Comparison of ENCODE assay signal across 1 cellular context in genomic region chr10:72248477-72249151, GRCh38.
TF ChIP-seq lines count a peak whose summit lies in the region.

No MANE protein-coding gene starts in this region.

TF ChIP-seq in GM12878, 131 proteins besides CTCF, POLR2A, EP300 and RAD21 (continued from another document):
- TF ChIP-seq BCL11A (IDR thresholded peaks at IDR 0.05; ENCODE audit: low read depth, low read length) (no peak; the same call in 1 of the 2 replicates), MLLT1 (IDR thresholded peaks at IDR 0.05) (peak; percentile 77), BMI1 (IDR thresholded peaks at IDR 0.05; ENCODE audit: borderline replicate concordance) (peak; percentile 62; the same call in 1 of the 2 replicates), TCF7 (IDR thresholded peaks at IDR 0.05; ENCODE audit: borderline replicate concordance) (peak; percentile 67; the same call in 1 of the 2 replicates), ZNF274 (IDR thresholded peaks at IDR 0.05; ENCODE audit: insufficient read depth, insufficient read length) (no peak), FOS (IDR thresholded peaks at IDR 0.05; ENCODE audit: borderline replicate concordance, extremely low read depth, insufficient read length) (no peak), IKZF1 (conservative IDR thresholded peaks at IDR 0.05) (peak; percentile 98), ZNF622 (IDR thresholded peaks at IDR 0.05) (no peak), ETV6 (conservative IDR thresholded peaks at IDR 0.05 in 1 of 2, IDR thresholded peaks at IDR 0.05 in 1 of 2; ENCODE audit: borderline replicate concordance in 1 of 2, low read depth in 1 of 2) (peak in 1 of 2 experiments; percentile 94; a peak in 2 of 4 replicates), NFIC (IDR thresholded peaks at IDR 0.05; ENCODE audit: low read depth, low read length) (peak; percentile 77), ZNF217 (IDR thresholded peaks at IDR 0.05) (peak; percentile 49; the same call in 1 of the 2 replicates), REST (IDR thresholded peaks at IDR 0.05; ENCODE audit: low read depth, low read length) (0 out of 2 replicates have a peak, but pooled peaks have one; percentile 1), SIX5 (IDR thresholded peaks at IDR 0.05; ENCODE audit: low read depth, low read length, severe bottlenecking) (no peak), NFYA (IDR thresholded peaks at IDR 0.05; ENCODE audit: borderline replicate concordance, low read depth, low read length) (no peak), TBL1XR1 (IDR thresholded peaks at IDR 0.05; ENCODE audit: low read depth, low read length) (peak; percentile 95), FOXM1 (IDR thresholded peaks at IDR 0.05; ENCODE audit: low read depth, low read length) (peak; percentile 86), ATF7 (IDR thresholded peaks at IDR 0.05; ENCODE audit: low read depth) (peak; percentile 80), CBX5 (IDR thresholded peaks at IDR 0.05; ENCODE audit: low read depth) (peak; percentile 77), RFX5 (IDR thresholded peaks at IDR 0.05; ENCODE audit: low read depth, low read length) (no peak), CHD2 (IDR thresholded peaks at IDR 0.05; ENCODE audit: borderline replicate concordance, low read depth, low read length) (peak; percentile 82), SMAD5 (IDR thresholded peaks at IDR 0.05; ENCODE audit: low read depth) (no peak), WRNIP1 (IDR thresholded peaks at IDR 0.05; ENCODE audit: borderline replicate concordance, low read depth, low read length) (peak; percentile 93), MEF2A (IDR thresholded peaks at IDR 0.05; ENCODE audit: insufficient read depth, low read depth, low read length) (peak; percentile 47; the same call in 1 of the 2 replicates), RAD51 (IDR thresholded peaks at IDR 0.05) (peak; percentile 49; the same call in 1 of the 2 replicates), PAX5 (IDR thresholded peaks at IDR 0.05; ENCODE audit: borderline replicate concordance, low read depth, low read length) (peak; percentile 95), ZZZ3 (IDR thresholded peaks at IDR 0.05; ENCODE audit: control insufficient read depth, insufficient read length, low read depth) (no peak), ZNF207 (IDR thresholded peaks at IDR 0.05; ENCODE audit: borderline replicate concordance) (no peak; the same call in 1 of the 2 replicates), JUNB (IDR thresholded peaks at IDR 0.05) (no peak; the same call in 1 of the 2 replicates), HDAC2 (IDR thresholded peaks at IDR 0.05) (no peak), MYC (IDR thresholded peaks at IDR 0.05; ENCODE audit: insufficient read depth, insufficient read length, insufficient replicate concordance, low read length, severe bottlenecking) (peak; percentile 40), SIN3A (IDR thresholded peaks at IDR 0.05; ENCODE audit: low read depth, low read length) (peak; percentile 87; the same call in 1 of the 2 replicates), EED (IDR thresholded peaks at IDR 0.05; ENCODE audit: low read depth) (peak; percentile 98), SMARCA5 (IDR thresholded peaks at IDR 0.05) (peak; percentile 48)
- TF ChIP-seq, protein P1, sequence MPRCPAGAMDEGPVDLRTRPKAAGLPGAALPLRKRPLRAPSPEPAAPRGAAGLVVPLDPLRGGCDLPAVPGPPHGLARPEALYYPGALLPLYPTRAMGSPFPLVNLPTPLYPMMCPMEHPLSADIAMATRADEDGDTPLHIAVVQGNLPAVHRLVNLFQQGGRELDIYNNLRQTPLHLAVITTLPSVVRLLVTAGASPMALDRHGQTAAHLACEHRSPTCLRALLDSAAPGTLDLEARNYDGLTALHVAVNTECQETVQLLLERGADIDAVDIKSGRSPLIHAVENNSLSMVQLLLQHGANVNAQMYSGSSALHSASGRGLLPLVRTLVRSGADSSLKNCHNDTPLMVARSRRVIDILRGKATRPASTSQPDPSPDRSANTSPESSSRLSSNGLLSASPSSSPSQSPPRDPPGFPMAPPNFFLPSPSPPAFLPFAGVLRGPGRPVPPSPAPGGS (IDR thresholded peaks at IDR 0.05; ENCODE audit: borderline replicate concordance, insufficient read depth, low read depth, low read length, poor library complexity, severe bottlenecking): peak; percentile 86
- TF ChIP-seq, protein P2, sequence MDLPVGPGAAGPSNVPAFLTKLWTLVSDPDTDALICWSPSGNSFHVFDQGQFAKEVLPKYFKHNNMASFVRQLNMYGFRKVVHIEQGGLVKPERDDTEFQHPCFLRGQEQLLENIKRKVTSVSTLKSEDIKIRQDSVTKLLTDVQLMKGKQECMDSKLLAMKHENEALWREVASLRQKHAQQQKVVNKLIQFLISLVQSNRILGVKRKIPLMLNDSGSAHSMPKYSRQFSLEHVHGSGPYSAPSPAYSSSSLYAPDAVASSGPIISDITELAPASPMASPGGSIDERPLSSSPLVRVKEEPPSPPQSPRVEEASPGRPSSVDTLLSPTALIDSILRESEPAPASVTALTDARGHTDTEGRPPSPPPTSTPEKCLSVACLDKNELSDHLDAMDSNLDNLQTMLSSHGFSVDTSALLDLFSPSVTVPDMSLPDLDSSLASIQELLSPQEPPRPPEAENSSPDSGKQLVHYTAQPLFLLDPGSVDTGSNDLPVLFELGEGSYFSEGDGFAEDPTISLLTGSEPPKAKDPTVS (IDR thresholded peaks at IDR 0.05; ENCODE audit: low read depth, low read length): no peak
